Comparison of ENCODE assay signal across 7 cellular contexts in genomic region chrX:74613350-74614192, GRCh38. TPM values are rescaled to one million over a fixed set of nuclear protein-coding genes. Genes with fewer than 3 reads are reported as not detected.
DNase-seq lines count a peak whose midpoint lies in the region; ATAC-seq, FAIRE-seq and TF ChIP-seq lines count a peak whose summit lies in the region.

No MANE protein-coding gene starts in this region.

- no peak for TF ChIP-seq RAD21 in IMR-90 (IDR thresholded peaks at IDR 0.05; ENCODE audit: low read length)

- peak overlapping the region; percentile 94 for H3K4me2 ChIP-seq in IMR-90 (ENCODE audit: low read depth, low read length)

- peak overlapping the region; percentile 99 for H2AK9ac ChIP-seq in IMR-90 (replicated peaks; ENCODE audit: low read depth, low read length, poor library complexity)

- peak overlapping the region; percentile 70 to 72 for H4K8ac ChIP-seq in IMR-90 (ENCODE audit: low read depth in 2 of 2, low read length in 2 of 2)

- peak overlapping the region; percentile 80; the same call in 1 of the 2 replicates for H3K56ac ChIP-seq in IMR-90 (ENCODE audit: extremely low read depth, insufficient read depth, low read length)

- H3K79me1 ChIP-seq in IMR-90 (ENCODE audit: low read depth in 1 of 2, low read length in 2 of 2): no peaks in the 10 kb centered on the region; a peak in 1 of 4 replicates

- DNase-seq in IMR-90: peak; percentile 29
- DNase-seq in SIG-M5 (lab: John Stamatoyannopoulos, UW): peak; percentile 0
- DNase-seq in coronary artery (ENCODE audit: low spot score): no peak
- DNase-seq in lung (ENCODE audit: low spot score): no peak
- DNase-seq in thyroid gland: peak; percentile 1 to 10

- no peak for TF ChIP-seq POLR2A in IMR-90 (IDR thresholded peaks at IDR 0.05; ENCODE audit: low read depth, low read length)
- TF ChIP-seq POLR2A in thyroid gland (IDR thresholded peaks at IDR 0.05): no peak

- in situ Hi-C loops in IMR-90 (cut with MboI; ENCODE audit: low sequenced_read_pairs): no loop called here

- H3K4me3 ChIP-seq in IMR-90 (ENCODE audit: insufficient read depth, low read depth, low read length) (peak overlapping the region; percentile 86), coronary artery (peak overlapping the region; percentile 74), lung (peak overlapping the region; percentile 78), thyroid gland (replicated peaks in 1 of 3) (peak overlapping the region; percentile 47 to 81 (median 49))

- 26% methylated on average over 4 of the region's 22 CpGs; no CpG with 5 or more reads in 1 of the 2 experiments for WGBS in IMR-90 (ENCODE audit: extremely low coverage in 2 of 2, insufficient read length in 1 of 2), 2 experiments
- 0 to 32% methylated on average over 18 to 22 of the region's 22 CpGs for WGBS in lung, 2 donors
- 0% methylated on average over 16 to 21 of the region's 22 CpGs for WGBS in thyroid gland, 2 donors

- H2AK5ac ChIP-seq in IMR-90 (ENCODE audit: low read depth, low read length): no peak overlapping the region

- H3K27ac ChIP-seq in IMR-90 (ENCODE audit: insufficient read depth, low read length): peak overlapping the region; percentile 83
- H3K27ac ChIP-seq in coronary artery: peak overlapping the region; percentile 92 to 96
- peak overlapping the region; percentile 98 for H3K27ac ChIP-seq in lung (ENCODE audit: low read depth in 1 of 2, low read length in 1 of 2)
- H3K27ac ChIP-seq in thyroid gland: peak overlapping the region; percentile 92 to 96 (median 94)

- peak overlapping the region; percentile 47; the same call in 1 of the 2 replicates for H4K5ac ChIP-seq in IMR-90 (ENCODE audit: low read depth, low read length)

- no peak for ATAC-seq in IMR-90 (ENCODE audit: low read depth)
- ATAC-seq in lung (ENCODE audit: insufficient read depth, low FRiP score): no peak
- no peak for ATAC-seq in GM18517 (IDR thresholded peaks at IDR 0.05; ENCODE audit: unreplicated experiment)

- 0 out of 2 replicates have a peak overlapping the region, but pooled peaks have one; percentile 21 for H2BK120ac ChIP-seq in IMR-90 (ENCODE audit: low read depth, low read length)

- peak overlapping the region; percentile 79 for H3K4ac ChIP-seq in IMR-90 (ENCODE audit: low read depth, low read length)

- CTCF ChIA-PET in IMR-90 (lab: Yijun Ruan, JAX): no interaction called here

- dilution Hi-C loops in IMR-90 (cut with HindIII; ENCODE audit: low sequenced_read_pairs, unreplicated experiment): no loop called here

- H2BK5ac ChIP-seq in IMR-90 (ENCODE audit: low read depth, low read length, poor library complexity, severe bottlenecking): peak overlapping the region; percentile 68

- intact Hi-C loops in IMR-90 (cut with micrococcal nuclease): no loop called here
- intact Hi-C loops in thyroid gland (cut with DNase I): no loop called here

- H3K4me1 ChIP-seq in IMR-90 (ENCODE audit: control insufficient read depth, insufficient read depth, low read length) (no peaks in the 10 kb centered on the region), lung (ENCODE audit: control insufficient read depth in 2 of 2, insufficient read depth in 2 of 2, low read length in 2 of 2) (no peaks in the 10 kb centered on the region), thyroid gland (no peaks in the 10 kb centered on the region)

- H3K36me3 ChIP-seq in IMR-90 (ENCODE audit: control insufficient read depth, insufficient read depth, low read length) (peaks cover 2% of the 10 kb centered on the region; the same call in 1 of the 2 replicates), lung (ENCODE audit: control insufficient read depth in 2 of 2, insufficient read depth in 2 of 2, low read length in 2 of 2) (no peaks in the 10 kb centered on the region), thyroid gland (no peaks in the 10 kb centered on the region)

- H3K27me3 ChIP-seq in IMR-90 (ENCODE audit: control insufficient read depth, insufficient read depth, low read length) (no peaks in the 10 kb centered on the region), lung (ENCODE audit: control insufficient read depth, insufficient read depth) (no peaks in the 10 kb centered on the region), thyroid gland (no peaks in the 10 kb centered on the region)

- no peak overlapping the region; the same call in none of the 2 replicates for H3K18ac ChIP-seq in IMR-90 (ENCODE audit: low read depth, low read length)

- H3K9me3 ChIP-seq in IMR-90 (ENCODE audit: control insufficient read depth, insufficient read depth, low read length) (no peaks in the 10 kb centered on the region), lung (ENCODE audit: control insufficient read depth in 2 of 2, insufficient read depth in 1 of 2, low read length in 1 of 2) (peaks cover 0 to 6% of the 10 kb centered on the region in 2 donors), thyroid gland (no peaks in the 10 kb centered on the region)

- POLR2A ChIA-PET in IMR-90 (lab: Charles Lee; ENCODE audit: unreplicated experiment): no interaction called here

- peak overlapping the region; percentile 79 for H3K9ac ChIP-seq in IMR-90 (ENCODE audit: low read depth, low read length)

- 0 out of 2 replicates have a peak overlapping the region, but pooled peaks have one; percentile 41 for H3K14ac ChIP-seq in IMR-90 (replicated peaks; ENCODE audit: low read depth, low read length)

- no peak overlapping the region for H2BK20ac ChIP-seq in IMR-90 (ENCODE audit: low read depth, low read length)

- no TSS peak for BruUV-seq in IMR-90 (replicated peaks; lab: Mats Ljungman, UMichigan)

- peak; percentile 44 for FAIRE-seq in G401.6 (lab: Jason Lieb, UNC)

- peaks cover 1% of the 10 kb centered on the region; the same call in 1 of the 2 replicates for H4K20me1 ChIP-seq in IMR-90 (ENCODE audit: insufficient read depth, low read length)

- H4K91ac ChIP-seq in IMR-90 (ENCODE audit: insufficient read depth, low read depth, low read length): 0 out of 2 replicates have a peak overlapping the region, but pooled peaks have one; percentile 1

- H2BK15ac ChIP-seq in IMR-90 (ENCODE audit: low read depth, low read length): no peak overlapping the region

- TF ChIP-seq CTCF in IMR-90 (conservative IDR thresholded peaks at IDR 0.05; ENCODE audit: low read depth, low read length): no peak; the same call in 1 of the 2 replicates
- no peak for TF ChIP-seq CTCF in coronary artery (IDR thresholded peaks at IDR 0.05)
- TF ChIP-seq CTCF in lung (IDR thresholded peaks at IDR 0.05; ENCODE audit: control extremely low read depth, extremely low read depth): no peak
- TF ChIP-seq CTCF in thyroid gland (IDR thresholded peaks at IDR 0.05): no peak

- no peaks in the 10 kb centered on the region for H3K9me1 ChIP-seq in IMR-90 (ENCODE audit: insufficient read depth, low read length)

- H3K23ac ChIP-seq in IMR-90 (ENCODE audit: low read depth, low read length): peak overlapping the region; percentile 73; the same call in 1 of the 2 replicates

- peak overlapping the region; percentile 82 for H2AFZ ChIP-seq in IMR-90 (replicated peaks; ENCODE audit: low read length, poor library complexity)

TF ChIP-seq in IMR-90, 13 proteins besides CTCF, POLR2A, EP300 and RAD21:
- TF ChIP-seq FOS (IDR thresholded peaks at IDR 0.05; ENCODE audit: low read depth, low read length) (no peak), MXI1 (IDR thresholded peaks at IDR 0.05; ENCODE audit: borderline replicate concordance, low read depth, low read length) (no peak), RFX5 (IDR thresholded peaks at IDR 0.05; ENCODE audit: low read depth, low read length) (no peak), CHD1 (IDR thresholded peaks at IDR 0.05; ENCODE audit: low read depth, low read length) (no peak; the same call in 1 of the 2 replicates), RCOR1 (IDR thresholded peaks at IDR 0.05; ENCODE audit: insufficient replicate concordance, low read length) (no peak), SMC3 (IDR thresholded peaks at IDR 0.05; ENCODE audit: low read depth, low read length) (no peak), MAFK (IDR thresholded peaks at IDR 0.05; ENCODE audit: low read depth, low read length) (no peak), NFE2L2 (IDR thresholded peaks at IDR 0.05; ENCODE audit: low read depth, low read length) (no peak)
- TF ChIP-seq, protein P1, sequence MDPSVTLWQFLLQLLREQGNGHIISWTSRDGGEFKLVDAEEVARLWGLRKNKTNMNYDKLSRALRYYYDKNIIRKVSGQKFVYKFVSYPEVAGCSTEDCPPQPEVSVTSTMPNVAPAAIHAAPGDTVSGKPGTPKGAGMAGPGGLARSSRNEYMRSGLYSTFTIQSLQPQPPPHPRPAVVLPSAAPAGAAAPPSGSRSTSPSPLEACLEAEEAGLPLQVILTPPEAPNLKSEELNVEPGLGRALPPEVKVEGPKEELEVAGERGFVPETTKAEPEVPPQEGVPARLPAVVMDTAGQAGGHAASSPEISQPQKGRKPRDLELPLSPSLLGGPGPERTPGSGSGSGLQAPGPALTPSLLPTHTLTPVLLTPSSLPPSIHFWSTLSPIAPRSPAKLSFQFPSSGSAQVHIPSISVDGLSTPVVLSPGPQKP (IDR thresholded peaks at IDR 0.05; ENCODE audit: borderline replicate concordance, low read depth, low read length): no peak
- TF ChIP-seq, protein P2, sequence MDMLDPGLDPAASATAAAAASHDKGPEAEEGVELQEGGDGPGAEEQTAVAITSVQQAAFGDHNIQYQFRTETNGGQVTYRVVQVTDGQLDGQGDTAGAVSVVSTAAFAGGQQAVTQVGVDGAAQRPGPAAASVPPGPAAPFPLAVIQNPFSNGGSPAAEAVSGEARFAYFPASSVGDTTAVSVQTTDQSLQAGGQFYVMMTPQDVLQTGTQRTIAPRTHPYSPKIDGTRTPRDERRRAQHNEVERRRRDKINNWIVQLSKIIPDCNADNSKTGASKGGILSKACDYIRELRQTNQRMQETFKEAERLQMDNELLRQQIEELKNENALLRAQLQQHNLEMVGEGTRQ (IDR thresholded peaks at IDR 0.05; ENCODE audit: low read depth, low read length): no peak

RNA-seq across cellular contexts. Expression of gene RLIM, which starts 0.9 kb away (rescaled TPM):
- 77.4 and 95.5 TPM in 2 replicates for total RNA-seq in IMR-90 (2012; rRNA removed)
- 7.4 and 9.4 TPM in 2 replicates for polyA plus RNA-seq in IMR-90 (2012; rRNA removed)
- 1.4 and 1.9 TPM in 2 replicates for polyA plus RNA-seq in IMR-90 (2012; cell fraction: cytosol; rRNA removed)
- polyA plus RNA-seq in IMR-90 (2012; cell fraction: nucleus; rRNA removed; ENCODE audit: low replicate concordance): 1.5 and 12.5 TPM in 2 replicates
- total RNA-seq in lung: 10 to 100 TPM; 33.5 to 53.2 TPM
- polyA plus RNA-seq in lung: 10 to 100 TPM in 1 of 2 donors, 1 to 10 TPM in 1; 7.4 to 10.8 TPM
- total RNA-seq in thyroid gland: 10 to 100 TPM; 33.3 to 55.2 (median 41.9) TPM

Comparison
In these comparisons a context has a peak if more than half of its experiments do, and no peak if none do; other contexts are left out.
1. DNase-seq: peak in IMR-90 (single experiment), SIG-M5 (single experiment) and thyroid gland (2 of 2); none in coronary artery (single experiment) and lung (single experiment).
2. Peak in every context shown above with its lines, with median percentiles within 50 percentile points of each other: H3K27ac ChIP-seq and H3K4me3 ChIP-seq.